In genomic region chr14:53001787-53002378, GRCh38 we compare ENCODE assay signal across 16 cellular contexts.
"Had no signal": no experiment of that assay in that cellular context is flagged by ENCODE, and none has a peak within 500 bp of the region (broad histone marks: within the 10 kb centered on the region; RNA-seq: fewer than 3 reads in every experiment).

No MANE protein-coding gene starts in this region.

- ATAC-seq: activated T-cell treated with anti-CD3 and anti-CD28 coated beads, Interleukin-2, amount 50 U/mL, for 72 hours; left colon had no signal

- H3K36me3 ChIP-seq: ascending aorta, breast epithelium, ovary, tibial artery, WERI-Rb-1 had no signal

- H3K4me1 ChIP-seq: breast epithelium, psoas muscle had no signal

- H3K27ac ChIP-seq: ascending aorta, breast epithelium, ovary, psoas muscle, tibial artery, WERI-Rb-1 had no signal

- H3K27me3 ChIP-seq: ascending aorta, breast epithelium, ovary, tibial artery had no signal

- DNase-seq: activated CD4-positive, alpha-beta T cell treated with anti-CD3 and anti-CD28 coated beads for 1 hour; activated CD8-positive, alpha-beta memory T cell treated with anti-CD3 and anti-CD28 coated beads for 24 hours; activated gamma-delta T cell; activated T-cell treated with anti-CD3 and anti-CD28 coated beads, Interleukin-2, amount 50 U/mL, for 72 hours; cerebellar nuclear complex; cortex of kidney; erythroblast; hypothalamus; left colon; stimulated activated naive CD4-positive, alpha-beta T cell; tibial artery; WERI-Rb-1 had no signal

- H3K9me3 ChIP-seq: ascending aorta, breast epithelium, ovary, psoas muscle, tibial artery had no signal

- H3K4me3 ChIP-seq: ascending aorta, breast epithelium, ovary, psoas muscle, tibial artery had no signal
